Comparison of ENCODE assay signal across 11 cellular contexts in genomic region chr17:3732171-3732570, GRCh38. TPM values are rescaled to one million over a fixed set of nuclear protein-coding genes. Genes with fewer than 3 reads are reported as not detected.
DNase-seq lines count a peak whose midpoint lies in the region; ATAC-seq and TF ChIP-seq lines count a peak whose summit lies in the region.
"Had no signal": no experiment of that assay in that cellular context is flagged by ENCODE, and none has a peak within 500 bp of the region (broad histone marks: within the 10 kb centered on the region; RNA-seq: fewer than 3 reads in every experiment).

No MANE protein-coding gene starts in this region.

- H3K9me3 ChIP-seq in endodermal cell (ENCODE audit: control insufficient read depth, low read length), result no peaks in the 10 kb centered on the region
- H3K9me3 ChIP-seq: tibial nerve had no signal

- H3K4me3 Mint-ChIP-seq in endodermal cell, result no peak overlapping the region
- no peak overlapping the region for H3K4me3 Mint-ChIP-seq in stimulated activated memory B cell treated with anti-CD40 and anti-IgM and Interleukin-4, amounts not matched to agents 10 μg/mL and 1 μg/mL and 100 μg/mL, for 72 hours

- peak; percentile 26 for TF ChIP-seq CTCF in endodermal cell (conservative IDR thresholded peaks at IDR 0.05)

- H3K27ac Mint-ChIP-seq in endodermal cell, result no peak overlapping the region
- H3K27ac Mint-ChIP-seq in stimulated activated memory B cell treated with anti-CD40 and anti-IgM and Interleukin-4, amounts not matched to agents 10 μg/mL and 1 μg/mL and 100 μg/mL, for 72 hours, result peak overlapping the region; percentile 17

- no peak overlapping the region for H3K9ac ChIP-seq in endodermal cell (ENCODE audit: extremely low read depth, low read length, poor library complexity, severe bottlenecking)

- H3K27me3 ChIP-seq in endodermal cell (ENCODE audit: control insufficient read depth, insufficient read depth, low read length, poor library complexity, severe bottlenecking), result no peaks in the 10 kb centered on the region

- WGBS in endodermal cell (ENCODE audit: insufficient coverage in 1 of 2, insufficient read length in 1 of 2), 2 experiments, result 75% methylated on average over 9 to 10 of the region's 10 CpGs

- H3K4me1 Mint-ChIP-seq in endodermal cell, result no peaks in the 10 kb centered on the region
- peaks cover 40% of the 10 kb centered on the region for H3K4me1 Mint-ChIP-seq in stimulated activated memory B cell treated with anti-CD40 and anti-IgM and Interleukin-4, amounts not matched to agents 10 μg/mL and 1 μg/mL and 100 μg/mL, for 72 hours

- peaks cover 12% of the 10 kb centered on the region for H3K36me3 Mint-ChIP-seq in endodermal cell (ENCODE audit: low read depth)
- H3K36me3 Mint-ChIP-seq in stimulated activated memory B cell treated with anti-CD40 and anti-IgM and Interleukin-4, amounts not matched to agents 10 μg/mL and 1 μg/mL and 100 μg/mL, for 72 hours, result peaks cover 5% of the 10 kb centered on the region

- H3K27me3 Mint-ChIP-seq in endodermal cell (ENCODE audit: insufficient read depth), result peaks cover 4% of the 10 kb centered on the region
- no peaks in the 10 kb centered on the region for H3K27me3 Mint-ChIP-seq in stimulated activated memory B cell treated with anti-CD40 and anti-IgM and Interleukin-4, amounts not matched to agents 10 μg/mL and 1 μg/mL and 100 μg/mL, for 72 hours

- no peaks in the 10 kb centered on the region for H3K9me3 Mint-ChIP-seq in endodermal cell
- H3K9me3 Mint-ChIP-seq in stimulated activated memory B cell treated with anti-CD40 and anti-IgM and Interleukin-4, amounts not matched to agents 10 μg/mL and 1 μg/mL and 100 μg/mL, for 72 hours, result no peaks in the 10 kb centered on the region

- H3K27ac ChIP-seq in endodermal cell (ENCODE audit: low read depth, low read length), result no peak overlapping the region
- H3K27ac ChIP-seq: tibial nerve had no signal

- peaks cover 11% of the 10 kb centered on the region for H3K36me3 ChIP-seq in endodermal cell (ENCODE audit: control insufficient read depth, insufficient read depth, low read length)
- H3K36me3 ChIP-seq: tibial nerve had no signal

- H3K4me3 ChIP-seq in endodermal cell (ENCODE audit: low read length), result no peak overlapping the region
- H3K4me3 ChIP-seq: tibial nerve had no signal

- H3K4me1 ChIP-seq in endodermal cell (ENCODE audit: control insufficient read depth, insufficient read depth, low read length), result no peaks in the 10 kb centered on the region
- H3K4me1 ChIP-seq: tibial nerve had no signal

- ATAC-seq in GM18861 (IDR thresholded peaks at IDR 0.05; ENCODE audit: unreplicated experiment) (peak; percentile 62), HG03432 (IDR thresholded peaks at IDR 0.05; ENCODE audit: unreplicated experiment) (peak; percentile 45), GM18511 (IDR thresholded peaks at IDR 0.05; ENCODE audit: unreplicated experiment) (no peak), GM18519 (IDR thresholded peaks at IDR 0.05; ENCODE audit: low FRiP score, unreplicated experiment) (no peak), HG02571 (IDR thresholded peaks at IDR 0.05; ENCODE audit: unreplicated experiment) (no peak)
- peak; percentile 95 for ATAC-seq in stimulated activated memory B cell treated with anti-CD40 and anti-IgM and Interleukin-4, amounts not matched to agents 10 μg/mL and 1 μg/mL and 100 μg/mL, for 72 hours

- DNase-seq in endodermal cell, result peak; percentile 73
- DNase-seq: activated effector memory CD4-positive, alpha-beta T cell treated with Interleukin-2 at 50 U/mL for 16 hours; NCI-H2029; SW 1271 had no signal

RNA-seq across cellular contexts. Expression of gene HASPIN, which starts 8.5 kb away (rescaled TPM):
- total RNA-seq in endodermal cell, result 10 to 100 TPM; 14.7 to 24.6 TPM
- polyA plus RNA-seq in endodermal cell (2013, experiment 1 of 2), result 11.6 TPM
- polyA plus RNA-seq in endodermal cell (2013, experiment 2 of 2), result 11.9 TPM

RNA-seq across cellular contexts. Expression of gene P2RX5, which starts 36.2 kb away (rescaled TPM):
- total RNA-seq in endodermal cell, result under 1 TPM; 0.46 to 0.57 TPM
- polyA plus RNA-seq in endodermal cell (2013, experiment 1 of 2), result 0.36 TPM
- polyA plus RNA-seq in endodermal cell (2013, experiment 2 of 2), result 0.46 TPM

Comparison
In these comparisons a context has a peak if more than half of its experiments do, and no peak if none do; other contexts are left out.
1. ATAC-seq: peak in GM18861 (single experiment), HG03432 (single experiment) and stimulated activated memory B cell treated with anti-CD40 and anti-IgM and Interleukin-4, amounts not matched to agents 10 μg/mL and 1 μg/mL and 100 μg/mL, for 72 hours (single experiment); none in GM18511 (single experiment), GM18519 (single experiment) and HG02571 (single experiment).